ENCODE assay signal across 8 cellular contexts in the genomic region with DNA sequence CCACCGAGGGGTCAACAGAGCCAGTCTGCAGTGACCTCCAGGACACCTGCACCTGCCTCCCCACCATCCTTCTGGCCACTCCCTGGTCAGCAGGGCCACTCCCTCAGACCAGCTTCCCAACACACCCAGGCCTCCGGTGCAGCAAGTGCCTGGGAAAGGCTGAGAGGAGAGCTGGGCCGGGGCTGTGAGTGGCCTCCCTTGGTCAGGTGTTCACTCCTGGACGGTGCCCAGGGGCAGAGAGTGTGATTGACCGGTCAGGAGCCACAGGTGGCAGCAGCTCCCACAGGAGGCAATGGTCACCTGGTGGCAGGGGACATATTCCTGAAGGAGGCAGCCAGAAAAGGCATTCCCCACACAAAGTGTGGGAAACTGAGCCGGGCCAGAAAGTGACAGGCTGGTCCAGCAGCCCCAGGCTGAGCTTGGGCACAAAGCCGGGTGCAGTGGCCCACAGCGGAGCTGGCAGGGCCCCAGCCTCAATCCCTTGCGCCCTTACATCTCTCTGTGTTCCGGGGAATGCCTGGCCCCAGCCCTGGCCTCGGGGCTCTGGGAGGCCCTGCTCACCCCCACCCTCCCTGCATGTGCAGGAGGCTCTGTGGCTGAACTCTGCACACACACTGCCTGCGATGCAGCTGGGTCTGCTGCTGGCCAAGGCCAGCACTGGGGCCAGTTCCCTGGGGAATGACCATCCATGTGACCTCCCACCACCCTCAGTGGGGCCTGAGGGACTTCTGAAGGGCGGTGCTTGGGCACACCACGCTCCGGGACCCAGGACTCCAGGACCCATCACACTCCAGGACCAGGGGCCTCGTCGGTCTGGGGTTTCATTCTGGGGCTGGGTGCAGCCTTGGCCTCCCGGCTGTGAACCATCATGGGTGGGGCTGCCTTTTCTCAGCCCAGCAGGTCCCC. TPM values are rescaled to one million over a fixed set of nuclear protein-coding genes. Genes with fewer than 3 reads are reported as not detected.
DNase-seq lines count a peak whose midpoint lies in the region; ATAC-seq, FAIRE-seq and TF ChIP-seq lines count a peak whose summit lies in the region.
"Had no signal": no experiment of that assay in that cellular context is flagged by ENCODE, and none has a peak within 500 bp of the region (broad histone marks: within the 10 kb centered on the region; RNA-seq: fewer than 3 reads in every experiment).

No MANE protein-coding gene starts in this region.

- peak overlapping the region; percentile 51 for H3K27ac ChIP-seq in CD8-positive, alpha-beta memory T cell (ENCODE audit: low read depth, low read length)
- H3K27ac ChIP-seq in body of pancreas, result peak overlapping the region; percentile 70 to 89 (median 87)
- peak overlapping the region; percentile 39 for H3K27ac ChIP-seq in muscle layer of duodenum (ENCODE audit: low read length)

- H3K4me3 Mint-ChIP-seq in CD8-positive, alpha-beta memory T cell, result no peak overlapping the region
- H3K4me3 Mint-ChIP-seq: CD8-positive, alpha-beta T cell; stimulated activated naive CD8-positive, alpha-beta T cell treated with anti-CD3 and anti-CD28 coated beads, Interleukin-15, amount 100 ng/mL, for 72 hours had no signal

- no peaks in the 10 kb centered on the region for H3K9me3 Mint-ChIP-seq in CD8-positive, alpha-beta memory T cell
- H3K9me3 Mint-ChIP-seq: CD8-positive, alpha-beta T cell; stimulated activated naive CD8-positive, alpha-beta T cell treated with anti-CD3 and anti-CD28 coated beads, Interleukin-15, amount 100 ng/mL, for 72 hours had no signal

- DNase-seq in CD8-positive, alpha-beta memory T cell, result no peak
- DNase-seq in body of pancreas (peak; percentile 93 to 98 (median 97)), RCC 7860 (ENCODE audit: low spot score) (no peak)
- DNase-seq in stimulated activated CD4-positive, alpha-beta T cell treated with anti-CD3 and anti-CD28 coated beads, Interleukin-12 subunit alpha, Interleukin-12 subunit beta, amount 100 ng/mL, for 4 hours, result no peak
- DNase-seq in activated effector memory CD4-positive, alpha-beta T cell treated with Interleukin-2 at 50 U/mL for 16 hours, result no peak
- DNase-seq: CD8-positive, alpha-beta T cell; stimulated activated naive CD8-positive, alpha-beta T cell treated with anti-CD3 and anti-CD28 coated beads, Interleukin-15, amount 100 ng/mL, for 72 hours had no signal

- TF ChIP-seq CTCF in body of pancreas (IDR thresholded peaks at IDR 0.05), result peak in 4 of 7 experiments; percentile 16 to 38 (median 26)

- no peaks in the 10 kb centered on the region for H3K27me3 ChIP-seq in CD8-positive, alpha-beta memory T cell (ENCODE audit: insufficient read depth, low read length, poor library complexity, severe bottlenecking)
- H3K27me3 ChIP-seq in body of pancreas, result no peaks in the 10 kb centered on the region
- H3K27me3 ChIP-seq in muscle layer of duodenum (ENCODE audit: low read depth, low read length), result no peaks in the 10 kb centered on the region

- no peak for FAIRE-seq in RCC 7860 (lab: Jason Lieb, UNC)

- POLR2A ChIA-PET in CD8-positive, alpha-beta memory T cell (lab: Charles Lee), result interaction anchor here (1.3 to 17.3 kb wide), 2 partner anchors 10 to 20 kb away, joined by 4 to 333 read pairs; partner anchors contain the start of genes TMC6 and TMC8

- H3K4me3 ChIP-seq in CD8-positive, alpha-beta memory T cell (ENCODE audit: low read length), result no peak overlapping the region
- H3K4me3 ChIP-seq in body of pancreas, result no peak overlapping the region
- H3K4me3 ChIP-seq in muscle layer of duodenum (ENCODE audit: low read depth in 1 of 2, low read length in 2 of 2), result peak overlapping the region; percentile 21 to 25

- H3K36me3 ChIP-seq in CD8-positive, alpha-beta memory T cell (ENCODE audit: insufficient read depth, low read length), result peaks cover 13% of the 10 kb centered on the region
- no peaks in the 10 kb centered on the region for H3K36me3 ChIP-seq in body of pancreas (replicated peaks in 1 of 2; ENCODE audit: insufficient read depth in 1 of 2, low read depth in 2 of 2)
- H3K36me3 ChIP-seq in muscle layer of duodenum (ENCODE audit: control insufficient read depth in 1 of 2, insufficient read depth in 2 of 2, low read length in 2 of 2), result no peaks in the 10 kb centered on the region

- H3K36me3 Mint-ChIP-seq in CD8-positive, alpha-beta memory T cell, result peaks cover 0 to 20% (median 0%) of the 10 kb centered on the region in 3 donors

- H3K27me3 Mint-ChIP-seq in CD8-positive, alpha-beta memory T cell, result no peaks in the 10 kb centered on the region
- H3K27me3 Mint-ChIP-seq: stimulated activated naive CD8-positive, alpha-beta T cell treated with anti-CD3 and anti-CD28 coated beads, Interleukin-15, amount 100 ng/mL, for 72 hours had no signal

- peak overlapping the region in 1 of 8 donors; percentile 54 for H3K27ac Mint-ChIP-seq in CD8-positive, alpha-beta memory T cell

- TF ChIP-seq POLR2A in body of pancreas (IDR thresholded peaks at IDR 0.05), result peak in 1 of 3 donors; percentile 27

- peaks cover 17 to 47% (median 18%) of the 10 kb centered on the region in 3 donors for H3K4me1 Mint-ChIP-seq in CD8-positive, alpha-beta memory T cell

- ATAC-seq in body of pancreas, result peak; percentile 83
- ATAC-seq: CD8-positive, alpha-beta T cell; stimulated activated naive CD8-positive, alpha-beta T cell treated with anti-CD3 and anti-CD28 coated beads, Interleukin-15, amount 100 ng/mL, for 72 hours had no signal

- H3K4me1 ChIP-seq in CD8-positive, alpha-beta memory T cell (ENCODE audit: insufficient read depth, low read length), result peaks cover 47% of the 10 kb centered on the region
- peaks cover 82% of the 10 kb centered on the region for H3K4me1 ChIP-seq in body of pancreas
- H3K4me1 ChIP-seq in muscle layer of duodenum (ENCODE audit: control insufficient read depth in 1 of 2, insufficient read depth in 2 of 2, low read length in 2 of 2), result peaks cover 14 to 36% of the 10 kb centered on the region in 2 donors

- H3K9me3 ChIP-seq in CD8-positive, alpha-beta memory T cell (ENCODE audit: low read length), result no peaks in the 10 kb centered on the region
- H3K9me3 ChIP-seq in body of pancreas (no peaks in the 10 kb centered on the region), muscle layer of duodenum (ENCODE audit: control insufficient read depth in 1 of 2, low read length in 2 of 2) (no peaks in the 10 kb centered on the region)

- intact Hi-C loops in body of pancreas (cut with DNase I), result no loop called here

- CTCF ChIA-PET in CD8-positive, alpha-beta memory T cell (lab: Charles Lee), result interaction anchor here (0.8 to 2.1 kb wide), 4 partner anchors 23 to 42 kb away, joined by 3 to 11 read pairs (median 3); partner anchors contain the start of gene TK1

- WGBS in body of pancreas, 2 donors, result 15 to 25% methylated on average over 7 to 18 of the region's 18 CpGs

RNA-seq across cellular contexts. Expression of gene C17orf99, which starts 1.2 kb away (rescaled TPM):
- total RNA-seq in CD8-positive, alpha-beta memory T cell, result not detected
- polyA plus RNA-seq in CD8-positive, alpha-beta memory T cell, result not detected
- not detected for total RNA-seq in body of pancreas
- total RNA-seq: CD8-positive, alpha-beta T cell had no signal

RNA-seq across cellular contexts. Expression of gene TMC8, which starts 14.4 kb away (rescaled TPM):
- total RNA-seq in CD8-positive, alpha-beta memory T cell, result 100 to 1,000 TPM; 117 to 126 TPM
- polyA plus RNA-seq in CD8-positive, alpha-beta memory T cell, result 139 TPM
- 1 to 10 TPM; 1.6 to 3.3 TPM for total RNA-seq in body of pancreas

RNA-seq across cellular contexts. Expression of gene TMC6, which starts 16.4 kb away (rescaled TPM):
- total RNA-seq in CD8-positive, alpha-beta memory T cell, result 100 to 1,000 TPM; 150 TPM
- polyA plus RNA-seq in CD8-positive, alpha-beta memory T cell, result 296 TPM
- 10 to 100 TPM; 21.0 to 32.3 TPM for total RNA-seq in body of pancreas

RNA-seq across cellular contexts. Expression of gene SYNGR2, which starts 23.4 kb away (rescaled TPM):
- total RNA-seq in CD8-positive, alpha-beta memory T cell, result 100 to 1,000 TPM; 186 to 200 TPM
- 140 TPM for polyA plus RNA-seq in CD8-positive, alpha-beta memory T cell
- 10 to 100 TPM; 68.6 to 86.4 TPM for total RNA-seq in body of pancreas

RNA-seq across cellular contexts. Expression of gene TK1, which starts 41.9 kb away (rescaled TPM):
- 10 to 100 TPM; 84.4 to 86.2 TPM for total RNA-seq in CD8-positive, alpha-beta memory T cell
- 2.2 TPM for polyA plus RNA-seq in CD8-positive, alpha-beta memory T cell
- 1 to 10 TPM in 1 of 2 donors, under 1 TPM in 1; 0.66 to 4.9 TPM for total RNA-seq in body of pancreas

Comparison
In these comparisons a context has a peak if more than half of its experiments do, and no peak if none do; other contexts are left out.
1. DNase-seq: peak in body of pancreas (4 of 4); none in CD8-positive, alpha-beta memory T cell (0 of 5), RCC 7860 (single experiment), stimulated activated CD4-positive, alpha-beta T cell treated with anti-CD3 and anti-CD28 coated beads, Interleukin-12 subunit alpha, Interleukin-12 subunit beta, amount 100 ng/mL, for 4 hours (single experiment) and activated effector memory CD4-positive, alpha-beta T cell treated with Interleukin-2 at 50 U/mL for 16 hours (single experiment).
2. H3K4me3 ChIP-seq: peak in muscle layer of duodenum (2 of 2); none in CD8-positive, alpha-beta memory T cell (single experiment) and body of pancreas (0 of 2).
3. RNA of gene TMC8, which starts 14.4 kb away (total RNA-seq): 117 to 126 TPM in CD8-positive, alpha-beta memory T cell; 1.6 to 3.3 TPM in body of pancreas; every median in the first group is over 10 times any median in the second.
4. RNA of gene TMC6, which starts 16.4 kb away (total RNA-seq): 150 TPM in CD8-positive, alpha-beta memory T cell; 21.0 to 32.3 TPM in body of pancreas; every median in the first group is over 4 times any median in the second.
5. Peak in every context shown above with its lines, with median percentiles within 50 percentile points of each other: H3K27ac ChIP-seq.